ENCODE assay signal across 8 cellular contexts in genomic region chr21:34745557-34746255, GRCh38.
DNase-seq lines count a peak whose midpoint lies in the region; ATAC-seq and TF ChIP-seq lines count a peak whose summit lies in the region.

No MANE protein-coding gene starts in this region.

- DNase-seq in DMS 273 treated with DMSO at 0.1 percent for 48 hours (lab: John Stamatoyannopoulos, UW) (peak; percentile 42), M059J (ENCODE audit: low read depth) (peak; percentile 82), SHP77 treated with DMSO at 0.1 percent for 48 hours (lab: John Stamatoyannopoulos, UW) (peak; percentile 45), ovary (peak; percentile 53 to 70 (median 65)), tibial artery (peak; percentile 64 to 75)
- peak; percentile 80 for DNase-seq in activated effector memory CD4-positive, alpha-beta T cell treated with anti-CD3 and anti-CD28 coated beads, Interleukin-2, amount 50 U/mL, for 16 hours

- intact Hi-C loops in ovary (cut with DNase I), result loop anchor here in 3 of 4 donors (5.0 to 10.0 kb wide), 6 partner anchors 139 to 1282 kb away; no protein-coding TSS in a partner anchor
- intact Hi-C loops in tibial artery (cut with DNase I; ENCODE audit: low total_unique reads), result loop anchor here (5.0 kb wide), 2 partner anchors 1092 to 1277 kb away; no protein-coding TSS in a partner anchor

- 0 to 48% methylated on average over 3 to 8 of the region's 21 CpGs for WGBS in gastroesophageal sphincter (ENCODE audit: low coverage in 1 of 2), 2 donors
- 52 to 57% (median 55%) methylated on average over 21 of the region's 21 CpGs for WGBS in ovary, 3 donors

- H3K27ac ChIP-seq in gastroesophageal sphincter (no peak overlapping the region), ovary (no peak overlapping the region), tibial artery (no peak overlapping the region)

- H3K27me3 ChIP-seq in gastroesophageal sphincter, result peaks cover 27% of the 10 kb centered on the region
- H3K27me3 ChIP-seq in ovary, result peaks cover 2% of the 10 kb centered on the region
- peaks cover 0 to 5% of the 10 kb centered on the region in 2 donors for H3K27me3 ChIP-seq in tibial artery

- TF ChIP-seq EP300 in gastroesophageal sphincter (IDR thresholded peaks at IDR 0.05) (no peak), ovary (IDR thresholded peaks at IDR 0.05) (no peak)

- ATAC-seq in GM21737 (IDR thresholded peaks at IDR 0.05; ENCODE audit: unreplicated experiment), result peak; percentile 84
- peak; percentile 84 for ATAC-seq in gastroesophageal sphincter

- H3K9me3 ChIP-seq in gastroesophageal sphincter (no peaks in the 10 kb centered on the region), ovary (no peaks in the 10 kb centered on the region), tibial artery (no peaks in the 10 kb centered on the region)

- TF ChIP-seq CTCF in gastroesophageal sphincter (IDR thresholded peaks at IDR 0.05), result peak; percentile 71 to 92 (median 86)
- peak; percentile 66 to 87 (median 82) for TF ChIP-seq CTCF in ovary (IDR thresholded peaks at IDR 0.05)
- TF ChIP-seq CTCF in tibial artery (IDR thresholded peaks at IDR 0.05), result peak; percentile 82 to 90

- H3K4me1 ChIP-seq in gastroesophageal sphincter (peaks cover 0 to 11% (median 0%) of the 10 kb centered on the region in 3 donors), ovary (ENCODE audit: insufficient read depth) (no peaks in the 10 kb centered on the region), tibial artery (peaks cover 0 to 14% (median 0%) of the 10 kb centered on the region in 4 donors)

- H3K4me3 ChIP-seq in gastroesophageal sphincter (no peak overlapping the region), ovary (no peak overlapping the region), tibial artery (no peak overlapping the region)

- TF ChIP-seq POLR2A in gastroesophageal sphincter (IDR thresholded peaks at IDR 0.05) (no peak), ovary (IDR thresholded peaks at IDR 0.05) (no peak)

- no peaks in the 10 kb centered on the region for H3K36me3 ChIP-seq in gastroesophageal sphincter
- no peaks in the 10 kb centered on the region for H3K36me3 ChIP-seq in ovary
- H3K36me3 ChIP-seq in tibial artery, result no peaks in the 10 kb centered on the region
